Comparison of ENCODE assay signal across 8 cellular contexts in the genomic region with DNA sequence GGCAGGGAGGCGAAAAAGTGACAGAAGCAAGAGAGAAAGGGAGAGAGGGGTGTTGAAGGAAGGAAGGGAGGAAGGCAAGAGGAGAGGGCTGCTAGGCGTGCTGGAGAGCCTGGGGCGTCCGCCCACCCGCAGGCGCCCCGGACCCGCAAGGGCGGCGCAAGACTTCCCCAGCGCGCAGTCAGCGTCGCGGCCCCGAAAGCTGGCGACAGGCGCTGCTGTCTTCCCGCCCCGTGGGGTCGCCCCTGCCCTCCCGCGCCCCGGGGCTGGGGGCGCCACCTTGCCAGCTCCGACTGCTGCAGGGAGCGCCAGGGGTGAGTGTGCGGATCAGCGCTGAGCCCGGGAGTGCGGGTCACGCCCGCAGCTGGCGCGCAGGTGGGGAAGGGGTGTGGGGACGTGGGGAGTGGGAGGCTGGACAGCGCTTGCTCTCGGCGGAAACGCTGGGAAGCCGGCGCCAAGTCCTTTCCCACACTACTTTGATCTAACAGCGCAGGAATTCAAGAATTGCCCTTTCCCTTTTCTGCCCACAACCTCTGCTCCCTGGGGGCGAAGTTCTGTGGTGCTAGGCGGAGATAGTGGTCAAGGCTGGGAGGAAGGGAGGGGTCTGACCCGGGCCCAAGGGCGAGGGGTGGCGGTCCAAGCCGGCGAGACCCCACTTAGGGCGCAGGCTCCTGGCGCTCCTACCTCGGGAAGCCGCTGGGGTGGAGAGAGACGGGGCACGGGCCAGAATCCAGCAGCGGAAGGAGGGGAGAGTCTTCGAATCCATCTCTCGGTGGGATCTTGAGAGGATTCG. TPM values are rescaled to one million over a fixed set of nuclear protein-coding genes. Genes with fewer than 3 reads are reported as not detected.
DNase-seq lines count a peak whose midpoint lies in the region; ATAC-seq and TF ChIP-seq lines count a peak whose summit lies in the region.

A gene (plus strand): TSS at position 175 of the 790 bp plus-strand sequence.

- H4K8ac ChIP-seq in mesenchymal stem cell (ENCODE audit: low read length), result no peak within 1 kb of the TSS

- H3K27ac ChIP-seq in mesenchymal stem cell (ENCODE audit: low read length, poor library complexity, severe bottlenecking), result no peak within 1 kb of the TSS
- H3K27ac ChIP-seq in upper lobe of right lung, result no peak within 1 kb of the TSS

- H2BK12ac ChIP-seq in mesenchymal stem cell (ENCODE audit: low read length in 2 of 2), result no peak within 1 kb of the TSS

- H2BK15ac ChIP-seq in mesenchymal stem cell (ENCODE audit: low read depth, poor library complexity, severe bottlenecking), result no peak within 1 kb of the TSS

- 2% methylated on average over 52 of the region's 60 CpGs for WGBS in mesenchymal stem cell

- ATAC-seq in HG03354 (IDR thresholded peaks at IDR 0.05; ENCODE audit: poor library complexity, severe bottlenecking, unreplicated experiment) (peak; percentile 53), upper lobe of right lung (peak; percentile 68), HG03565 (IDR thresholded peaks at IDR 0.05; ENCODE audit: unreplicated experiment) (no peak)

- H2AK5ac ChIP-seq in mesenchymal stem cell (ENCODE audit: low read length, severe bottlenecking), result no peak within 1 kb of the TSS

- no peak within 1 kb of the TSS for H2BK5ac ChIP-seq in mesenchymal stem cell (ENCODE audit: low read depth, low read length, poor library complexity, severe bottlenecking)

- no peak within 1 kb of the TSS for H3K18ac ChIP-seq in mesenchymal stem cell (ENCODE audit: low read depth in 1 of 2, low read length in 2 of 2)

- H3K4me2 ChIP-seq in mesenchymal stem cell (ENCODE audit: low read length, poor library complexity, severe bottlenecking), result peak within 1 kb of the TSS; percentile 86

- no peak within 1 kb of the TSS for H3K23ac ChIP-seq in mesenchymal stem cell (ENCODE audit: low read length in 2 of 2)

- H3K9me3 ChIP-seq in mesenchymal stem cell (ENCODE audit: control insufficient read depth, low read length) (no peaks in the 10 kb centered on the region), upper lobe of right lung (no peaks in the 10 kb centered on the region)

- peak; percentile 25 for DNase-seq in AG20443 (ENCODE audit: low spot score)
- peak; percentile 24 for DNase-seq in choroid plexus epithelial cell (ENCODE audit: low read depth)
- no peak for DNase-seq in mesenchymal stem cell
- peak; percentile 63 for DNase-seq in upper lobe of right lung
- DNase-seq in GOT3 (lab: John Stamatoyannopoulos, UW), result no peak
- DNase-seq in SW 1271 (lab: John Stamatoyannopoulos, UW), result no peak

- intact Hi-C loops in upper lobe of right lung (cut with DNase I), result no loop called here

- no peak within 1 kb of the TSS for H3K14ac ChIP-seq in mesenchymal stem cell (ENCODE audit: low read length in 2 of 2)

- H4K91ac ChIP-seq in mesenchymal stem cell (ENCODE audit: low read length), result no peak within 1 kb of the TSS

- no peak within 1 kb of the TSS for H3K4ac ChIP-seq in mesenchymal stem cell (ENCODE audit: low read depth in 1 of 2, low read length in 2 of 2)

- no peaks in the 10 kb centered on the region for H3K79me1 ChIP-seq in mesenchymal stem cell (replicated peaks; ENCODE audit: low read length, poor library complexity, severe bottlenecking)

- no peak within 1 kb of the TSS for H2BK120ac ChIP-seq in mesenchymal stem cell (ENCODE audit: low read depth, low read length)

- peak within 1 kb of the TSS; percentile 15 for H3K9ac ChIP-seq in mesenchymal stem cell (ENCODE audit: low read length)

- H3K27me3 ChIP-seq in mesenchymal stem cell (ENCODE audit: control insufficient read depth in 1 of 2, insufficient read depth in 1 of 2, low read length in 2 of 2) (peaks cover 29 to 49% of the 10 kb centered on the region in 2 experiments), upper lobe of right lung (peaks cover 48% of the 10 kb centered on the region)

- no peak within 1 kb of the TSS for H2AFZ ChIP-seq in mesenchymal stem cell (ENCODE audit: low read depth, low read length)

- no peak for TF ChIP-seq CTCF in choroid plexus epithelial cell (conservative IDR thresholded peaks at IDR 0.05; ENCODE audit: low read depth, low read length)
- no peak for TF ChIP-seq CTCF in upper lobe of right lung (IDR thresholded peaks at IDR 0.05)

- H3K4me3 ChIP-seq in choroid plexus epithelial cell (ENCODE audit: low read depth, low read length) (peak within 1 kb of the TSS; percentile 59), mesenchymal stem cell (ENCODE audit: insufficient read depth in 1 of 2, low read depth in 1 of 2, low read length in 2 of 2) (peak within 1 kb of the TSS; percentile 46 to 75), upper lobe of right lung (peak within 1 kb of the TSS; percentile 42)

- H3K4me1 ChIP-seq in mesenchymal stem cell (ENCODE audit: control insufficient read depth, insufficient read depth, low read depth, low read length) (peaks cover 9% of the 10 kb centered on the region), upper lobe of right lung (peaks cover 5% of the 10 kb centered on the region)

- no peaks in the 10 kb centered on the region for H3K36me3 ChIP-seq in mesenchymal stem cell (ENCODE audit: control insufficient read depth in 1 of 2, insufficient read depth in 2 of 2, low read depth in 1 of 2, low read length in 2 of 2)
- no peaks in the 10 kb centered on the region for H3K36me3 ChIP-seq in upper lobe of right lung

RNA-seq across cellular contexts. Expression of the gene that starts here (rescaled TPM):
- polyA plus RNA-seq in mesenchymal stem cell (2013, experiment 1 of 2), result not detected
- polyA plus RNA-seq in mesenchymal stem cell (2013, experiment 2 of 2), result not detected
- 0.61 TPM for total RNA-seq in upper lobe of right lung

Comparison
In these comparisons a context has a peak if more than half of its experiments do, and no peak if none do; other contexts are left out.
1. Peak in DNase-seq, ATAC-seq and H3K4me3 ChIP-seq in upper lobe of right lung; RNA of the gene not detected or under 1 TPM.
2. DNase-seq: peak in AG20443 (single experiment) and choroid plexus epithelial cell (single experiment); none in mesenchymal stem cell (single experiment), GOT3 (single experiment) and SW 1271 (0 of 2).
3. Peak in every context shown above with its lines, with median percentiles within 50 percentile points of each other: H3K4me3 ChIP-seq.